ENCODE assay signal across 18 cellular contexts in the genomic region with DNA sequence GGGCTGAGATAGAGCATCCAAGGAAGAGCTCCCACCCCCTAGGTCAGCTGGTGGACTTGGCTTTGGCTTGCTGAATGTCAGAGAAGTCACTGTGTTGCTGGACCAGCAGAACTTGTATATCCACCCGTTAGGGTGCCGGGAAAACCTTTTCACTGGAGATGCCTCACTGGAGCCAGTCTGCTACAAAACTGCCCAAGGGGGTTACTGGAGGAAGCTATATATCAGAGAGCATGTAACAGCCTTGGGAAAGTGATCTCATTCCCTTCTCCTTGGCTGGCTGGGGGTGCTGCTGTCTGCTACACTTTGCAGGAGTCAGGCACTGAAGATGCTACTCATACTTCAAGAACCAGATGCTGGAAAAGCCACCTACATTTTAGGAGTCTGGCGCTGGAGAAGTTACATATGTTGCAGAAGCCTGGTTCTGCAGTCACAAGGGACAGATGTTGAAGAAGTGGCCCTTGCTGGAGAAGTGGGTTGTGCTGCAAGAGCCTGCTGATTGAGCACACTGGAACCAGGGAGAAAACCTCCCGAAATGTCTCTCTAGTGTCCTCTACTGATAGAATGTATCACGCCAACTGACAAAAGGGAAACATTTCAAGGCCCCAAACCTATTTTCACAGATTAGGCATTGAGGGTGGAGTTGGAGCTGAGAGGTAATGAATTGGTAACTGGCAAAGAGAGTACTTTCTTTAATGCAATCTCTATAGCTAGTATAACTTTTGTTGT.
DNase-seq lines count a peak whose midpoint lies in the region; FAIRE-seq and TF ChIP-seq lines count a peak whose summit lies in the region.
"Had no signal": no experiment of that assay in that cellular context is flagged by ENCODE, and none has a peak within 500 bp of the region (broad histone marks: within the 10 kb centered on the region; RNA-seq: fewer than 3 reads in every experiment).

No MANE protein-coding gene starts in this region.

- no peak for FAIRE-seq in GM12892 (lab: Jason Lieb, UNC)

- peak; percentile 14 for DNase-seq in DMS 273 (lab: John Stamatoyannopoulos, UW; ENCODE audit: unreplicated experiment)
- DNase-seq in DMS 273 treated with DMSO at 0.1 percent for 48 hours (lab: John Stamatoyannopoulos, UW) = no peak
- DNase-seq in NCI-H69 (lab: John Stamatoyannopoulos, UW) = peak; percentile 23
- DNase-seq in epithelial cell of esophagus (ENCODE audit: low read depth) = peak; percentile 15
- DNase-seq in stromal cell of bone marrow (ENCODE audit: low read depth) = peak; percentile 22
- DNase-seq in GM12892 (ENCODE audit: insufficient read length) = no peak
- DNase-seq in cerebellum (ENCODE audit: low spot score) = no peak
- DNase-seq in NCI-H1092 (lab: John Stamatoyannopoulos, UW) = no peak
- DNase-seq: 8988T; activated CD4-positive, CD25-positive, alpha-beta regulatory T cell; adrenal gland; caudate nucleus; HFFc6; midbrain; NCI-H2029 treated with DMSO at 0.1 percent for 48 hours; NCI-H774; psoas muscle; T-helper 17 cell had no signal

- no peak for TF ChIP-seq CTCF in epithelial cell of esophagus (IDR thresholded peaks at IDR 0.05; ENCODE audit: insufficient read depth, low read depth, low read length, missing control alignments)

- no peak for TF ChIP-seq POLR2A in GM12892 (IDR thresholded peaks at IDR 0.05; ENCODE audit: low read depth, low read length)

- no peak overlapping the region for H3K4me3 ChIP-seq in epithelial cell of esophagus (ENCODE audit: low read length)
- H3K4me3 ChIP-seq: adrenal gland, psoas muscle had no signal

Comparison
In these comparisons a context has a peak if more than half of its experiments do, and no peak if none do; other contexts are left out.
1. DNase-seq: peak in DMS 273 (single experiment), NCI-H69 (single experiment), epithelial cell of esophagus (single experiment) and stromal cell of bone marrow (single experiment); none in DMS 273 treated with DMSO at 0.1 percent for 48 hours (single experiment), GM12892 (single experiment), cerebellum (single experiment) and NCI-H1092 (single experiment).